ENCODE assay signal across 15 cellular contexts in genomic region chr5:67404261-67405100, GRCh38.
A peak's percentile ranks its signal among the peaks of the same experiment; 100 is the strongest.
DNase-seq lines count a peak whose midpoint lies in the region; ATAC-seq, FAIRE-seq and TF ChIP-seq lines count a peak whose summit lies in the region.
"Had no signal": no experiment of that assay in that cellular context is flagged by ENCODE, and none has a peak within 500 bp of the region (broad histone marks: within the 10 kb centered on the region; RNA-seq: fewer than 3 reads in every experiment).

No MANE protein-coding gene starts in this region.

- no peak overlapping the region for H3K27ac Mint-ChIP-seq in stimulated activated memory B cell treated with anti-CD40 and anti-IgM and Interleukin-4, amounts not matched to agents 10 μg/mL and 1 μg/mL and 100 μg/mL, for 72 hours
- H3K27ac Mint-ChIP-seq: activated CD8-positive, alpha-beta T cell treated with anti-CD3 and anti-CD28 coated beads for 36 hours; B cell; stimulated activated naive CD8-positive, alpha-beta T cell treated with anti-CD3 and anti-CD28 coated beads, Interleukin-15, amount 100 ng/mL, for 72 hours had no signal

- TF ChIP-seq CTCF in A549 (IDR thresholded peaks at IDR 0.05): no peak
- no peak for TF ChIP-seq CTCF in foreskin fibroblast (IDR thresholded peaks at IDR 0.05; ENCODE audit: low read depth, low read length)

- H3K27ac ChIP-seq in A549 (peak overlapping the region; percentile 81 to 83), SJSA1 (peak overlapping the region; percentile 43)
- H3K27ac ChIP-seq: KMS-11 had no signal

- CTCF ChIA-PET in A549 (lab: Yijun Ruan, JAX): interaction anchor here (1.0 kb wide), 2 partner anchors 132 to 158 kb away, joined by 3 read pairs; no protein-coding TSS in a partner anchor

- no peaks in the 10 kb centered on the region for H3K27me3 ChIP-seq in SJSA1 (replicated peaks)
- H3K27me3 ChIP-seq: esophagus muscularis mucosa had no signal

- H3K9me3 ChIP-seq in A549 (no peaks in the 10 kb centered on the region), SJSA1 (replicated peaks) (no peaks in the 10 kb centered on the region)
- H3K9me3 ChIP-seq: esophagus muscularis mucosa had no signal

- POLR2A ChIA-PET in A549 (lab: Yijun Ruan, JAX): interaction anchor here (0.6 kb wide), 1 partner anchor 164 kb away, joined by 3 read pairs; no protein-coding TSS in a partner anchor

- DNase-seq in A549 (ENCODE audit: low read depth in 1 of 2, low spot score in 1 of 2) (peak; percentile 46 to 86), H54 (ENCODE audit: insufficient read length, low spot score) (no peak), SJSA1 (ENCODE audit: low read depth in 1 of 2, low spot score in 2 of 2) (peak in 1 of 2 experiments; percentile 57), foreskin fibroblast (peak; percentile 58 to 81), NCI-H345 (lab: John Stamatoyannopoulos, UW) (no peak), NCI-H1694 (lab: John Stamatoyannopoulos, UW) (no peak)
- DNase-seq: activated CD8-positive, alpha-beta T cell treated with anti-CD3 and anti-CD28 coated beads for 36 hours; activated gamma-delta T cell treated with Interleukin-2 at 50 U/mL for 16 hours; GDM1; stimulated activated naive CD8-positive, alpha-beta T cell treated with anti-CD3 and anti-CD28 coated beads, Interleukin-15, amount 100 ng/mL, for 72 hours had no signal

- H3K4me1 ChIP-seq in A549 (peaks cover 36% of the 10 kb centered on the region), SJSA1 (replicated peaks) (peaks cover 12% of the 10 kb centered on the region)

- no peak; a peak in 1 of 5 replicates for TF ChIP-seq RAD21 in A549 (conservative IDR thresholded peaks at IDR 0.05 in 1 of 2, IDR thresholded peaks at IDR 0.05 in 1 of 2)

- no peak; a peak in 2 of 5 replicates for TF ChIP-seq EP300 in A549 (IDR thresholded peaks at IDR 0.05)

- ATAC-seq in A549 (peak; percentile 98), HG03521 (IDR thresholded peaks at IDR 0.05; ENCODE audit: unreplicated experiment) (no peak)
- ATAC-seq in stimulated activated memory B cell treated with anti-CD40 and anti-IgM and Interleukin-4, amounts not matched to agents 10 μg/mL and 1 μg/mL and 100 μg/mL, for 72 hours: no peak
- ATAC-seq: activated CD8-positive, alpha-beta T cell treated with anti-CD3 and anti-CD28 coated beads for 36 hours; stimulated activated naive CD8-positive, alpha-beta T cell treated with anti-CD3 and anti-CD28 coated beads, Interleukin-15, amount 100 ng/mL, for 72 hours had no signal

- H3K4me3 Mint-ChIP-seq in stimulated activated memory B cell treated with anti-CD40 and anti-IgM and Interleukin-4, amounts not matched to agents 10 μg/mL and 1 μg/mL and 100 μg/mL, for 72 hours: no peak overlapping the region
- H3K4me3 Mint-ChIP-seq: activated CD8-positive, alpha-beta T cell treated with anti-CD3 and anti-CD28 coated beads for 36 hours; B cell; stimulated activated naive CD8-positive, alpha-beta T cell treated with anti-CD3 and anti-CD28 coated beads, Interleukin-15, amount 100 ng/mL, for 72 hours had no signal

- peak overlapping the region; percentile 72 for H3K4me2 ChIP-seq in A549
- H3K4me2 ChIP-seq: KMS-11 had no signal

- WGBS in A549 (ENCODE audit: missing lambda C conversion rate): 3% methylated on average over 6 of the region's 6 CpGs

- peaks cover 5% of the 10 kb centered on the region for H3K4me1 Mint-ChIP-seq in stimulated activated memory B cell treated with anti-CD40 and anti-IgM and Interleukin-4, amounts not matched to agents 10 μg/mL and 1 μg/mL and 100 μg/mL, for 72 hours
- H3K4me1 Mint-ChIP-seq: stimulated activated naive CD8-positive, alpha-beta T cell treated with anti-CD3 and anti-CD28 coated beads, Interleukin-15, amount 100 ng/mL, for 72 hours had no signal

- FAIRE-seq in A549 (lab: Jason Lieb, UNC) (peak; percentile 84), H54 (lab: Jason Lieb, UNC) (peak; percentile 52)

- TF ChIP-seq POLR2A in A549 (IDR thresholded peaks at IDR 0.05; ENCODE audit: low read length): no peak
- no peak for TF ChIP-seq POLR2A in H54 (IDR thresholded peaks at IDR 0.05; ENCODE audit: low read depth, low read length)

- no peak overlapping the region for H3K4me3 ChIP-seq in A549
- no peak overlapping the region for H3K4me3 ChIP-seq in SJSA1
- no peak overlapping the region for H3K4me3 ChIP-seq in foreskin fibroblast (ENCODE audit: low read depth in 1 of 2, low read length in 2 of 2)
- H3K4me3 ChIP-seq: esophagus muscularis mucosa had no signal

- H3K9me3 Mint-ChIP-seq in stimulated activated memory B cell treated with anti-CD40 and anti-IgM and Interleukin-4, amounts not matched to agents 10 μg/mL and 1 μg/mL and 100 μg/mL, for 72 hours: no peaks in the 10 kb centered on the region
- H3K9me3 Mint-ChIP-seq: activated CD8-positive, alpha-beta T cell treated with anti-CD3 and anti-CD28 coated beads for 36 hours; stimulated activated naive CD8-positive, alpha-beta T cell treated with anti-CD3 and anti-CD28 coated beads, Interleukin-15, amount 100 ng/mL, for 72 hours had no signal

- no peaks in the 10 kb centered on the region for H3K36me3 Mint-ChIP-seq in stimulated activated memory B cell treated with anti-CD40 and anti-IgM and Interleukin-4, amounts not matched to agents 10 μg/mL and 1 μg/mL and 100 μg/mL, for 72 hours

- peaks cover 15% of the 10 kb centered on the region for H3K27me3 Mint-ChIP-seq in stimulated activated memory B cell treated with anti-CD40 and anti-IgM and Interleukin-4, amounts not matched to agents 10 μg/mL and 1 μg/mL and 100 μg/mL, for 72 hours
- H3K27me3 Mint-ChIP-seq: activated CD8-positive, alpha-beta T cell treated with anti-CD3 and anti-CD28 coated beads for 36 hours; stimulated activated naive CD8-positive, alpha-beta T cell treated with anti-CD3 and anti-CD28 coated beads, Interleukin-15, amount 100 ng/mL, for 72 hours had no signal

- no peaks in the 10 kb centered on the region for H3K36me3 ChIP-seq in SJSA1
- H3K36me3 ChIP-seq: esophagus muscularis mucosa had no signal

TF ChIP-seq in A549, 52 proteins besides CTCF, POLR2A, EP300 and RAD21 (continues in another document):
- TF ChIP-seq TP53 (CRISPR knock-in tag; IDR thresholded peaks at IDR 0.05) (no peak), ZSCAN20 (CRISPR knock-in tag; IDR thresholded peaks at IDR 0.05) (no peak), USF2 (IDR thresholded peaks at IDR 0.05) (no peak), PHF8 (IDR thresholded peaks at IDR 0.05; ENCODE audit: borderline replicate concordance, low read depth) (no peak), HEYL (CRISPR knock-in tag; IDR thresholded peaks at IDR 0.05) (no peak), E2F6 (IDR thresholded peaks at IDR 0.05; ENCODE audit: borderline replicate concordance, low read depth) (no peak), NFE2L2 (conservative IDR thresholded peaks at IDR 0.05; ENCODE audit: low read length) (0 out of 2 replicates have a peak, but pooled peaks have one; percentile 53), JUN (IDR thresholded peaks at IDR 0.05) (no peak), JUNB (IDR thresholded peaks at IDR 0.05) (peak; percentile 86), PBX3 (IDR thresholded peaks at IDR 0.05) (no peak), ATOH8 (CRISPR knock-in tag; IDR thresholded peaks at IDR 0.05; ENCODE audit: low read depth) (no peak), TFCP2L1 (CRISPR knock-in tag; IDR thresholded peaks at IDR 0.05) (no peak), ZC3H11A (IDR thresholded peaks at IDR 0.05) (no peak), SMC3 (IDR thresholded peaks at IDR 0.05) (no peak; the same call in 2 of the 3 replicates), KDM5A (IDR thresholded peaks at IDR 0.05) (no peak), HMGXB4 (CRISPR knock-in tag; IDR thresholded peaks at IDR 0.05; ENCODE audit: borderline replicate concordance) (no peak)

Comparison
In these comparisons a context has a peak if more than half of its experiments do, and no peak if none do; other contexts are left out.
1. ATAC-seq: peak in A549 (2 of 2); none in HG03521 (single experiment) and stimulated activated memory B cell treated with anti-CD40 and anti-IgM and Interleukin-4, amounts not matched to agents 10 μg/mL and 1 μg/mL and 100 μg/mL, for 72 hours (single experiment).
2. DNase-seq: peak in A549 (2 of 2) and foreskin fibroblast (2 of 2); none in H54 (single experiment), NCI-H345 (single experiment) and NCI-H1694 (single experiment).